Comparison of ENCODE assay signal across 25 cellular contexts in genomic region chr22:27391092-27391770, GRCh38.
DNase-seq lines count a peak whose midpoint lies in the region; ATAC-seq, FAIRE-seq and TF ChIP-seq lines count a peak whose summit lies in the region.
"Had no signal": no experiment of that assay in that cellular context is flagged by ENCODE, and none has a peak within 500 bp of the region (broad histone marks: within the 10 kb centered on the region; RNA-seq: fewer than 3 reads in every experiment).

No MANE protein-coding gene starts in this region.

- no peaks in the 10 kb centered on the region for H3K36me3 ChIP-seq in GM23338 (ENCODE audit: insufficient read depth)
- H3K36me3 ChIP-seq in endodermal cell (ENCODE audit: control insufficient read depth, insufficient read depth, low read length): no peaks in the 10 kb centered on the region
- H3K36me3 ChIP-seq in stomach: no peaks in the 10 kb centered on the region
- H3K36me3 ChIP-seq in small intestine (ENCODE audit: control insufficient read depth in 2 of 2, insufficient read depth in 2 of 2, low read length in 2 of 2): no peaks in the 10 kb centered on the region

- H3K27ac ChIP-seq in GM23338 (ENCODE audit: low read depth): no peak overlapping the region
- no peak overlapping the region for H3K27ac ChIP-seq in endodermal cell (ENCODE audit: low read depth, low read length)
- no peak overlapping the region for H3K27ac ChIP-seq in stomach
- H3K27ac ChIP-seq in small intestine (ENCODE audit: low read depth in 1 of 2, low read length in 1 of 2): no peak overlapping the region
- H3K27ac ChIP-seq: A549, C4-2B had no signal

- H3F3A ChIP-seq in GM23338 (replicated peaks; ENCODE audit: low read depth): no peaks in the 10 kb centered on the region

- no peak overlapping the region for H3K27ac Mint-ChIP-seq in GM23338
- H3K27ac Mint-ChIP-seq in endodermal cell: no peak overlapping the region
- H3K27ac Mint-ChIP-seq: activated CD4-positive, alpha-beta T cell treated with anti-CD3 and anti-CD28 coated beads, Interleukin-2, amount 10 ng/mL, durations not matched to agents 7 days and 5 days had no signal

- peak; percentile 43 for DNase-seq in GM23338 (ENCODE audit: low spot score)
- peak; percentile 70 for DNase-seq in endodermal cell
- DNase-seq in islet precursor cell: peak; percentile 75
- peak; percentile 86 for DNase-seq in posterior vena cava (ENCODE audit: low spot score)
- DNase-seq in GF-D8 (lab: John Stamatoyannopoulos, UW): no peak
- no peak for DNase-seq in stomach
- no peak for DNase-seq in small intestine
- DNase-seq: activated CD4-positive, alpha-beta T cell treated with anti-CD3 and anti-CD28 coated beads, Interleukin-2, amount 10 ng/mL, durations not matched to agents 7 days and 5 days; activated CD8-positive, alpha-beta memory T cell treated with anti-CD3 and anti-CD28 coated beads, Interleukin-2, amount 50 U/mL, for 4 hours; activated effector memory CD4-positive, alpha-beta T cell treated with anti-CD3 and anti-CD28 coated beads, Interleukin-2, amount 50 U/mL, for 16 hours; anterior cingulate cortex; cortex of kidney; DMS 273 treated with DMSO at 0.1 percent for 48 hours; hypothalamus; mucosa of descending colon; NCI-H1694 treated with DMSO at 0.1 percent for 48 hours; NCI-H226; NCI-H82; PC-3; stimulated activated CD4-positive, alpha-beta T cell treated with anti-CD3 and anti-CD28 coated beads, Interleukin-2, amount 100 ng/mL, for 24 hours; stimulated activated naive CD8-positive, alpha-beta T cell treated with anti-CD3 and anti-CD28 coated beads, Interleukin-15, Interleukin-2, amounts not matched to agents 100 U/mL and 50 U/mL, for 24 hours had no signal

- no peak for TF ChIP-seq EP300 in stomach (IDR thresholded peaks at IDR 0.05)

- H3K36me3 Mint-ChIP-seq in GM23338 (ENCODE audit: low read depth) (no peaks in the 10 kb centered on the region), endodermal cell (ENCODE audit: low read depth) (no peaks in the 10 kb centered on the region)

- H4K20me1 ChIP-seq in GM23338 (replicated peaks; ENCODE audit: insufficient read depth): no peaks in the 10 kb centered on the region

- no peak overlapping the region for H2AFZ ChIP-seq in GM23338

- TF ChIP-seq CTCF in GM23338 (conservative IDR thresholded peaks at IDR 0.05; ENCODE audit: low read depth in 2 of 2) (no peak), endodermal cell (conservative IDR thresholded peaks at IDR 0.05) (no peak), stomach (IDR thresholded peaks at IDR 0.05) (no peak)

- H3K9me3 ChIP-seq in endodermal cell (ENCODE audit: control insufficient read depth, low read length): no peaks in the 10 kb centered on the region
- no peaks in the 10 kb centered on the region for H3K9me3 ChIP-seq in stomach
- no peaks in the 10 kb centered on the region for H3K9me3 ChIP-seq in small intestine (ENCODE audit: control insufficient read depth, low read depth)
- H3K9me3 ChIP-seq: A549, mucosa of descending colon had no signal

- no peak overlapping the region for H3K9ac ChIP-seq in endodermal cell (ENCODE audit: extremely low read depth, low read length, poor library complexity, severe bottlenecking)

- H3K4me3 ChIP-seq in GM23338 (no peak overlapping the region), endodermal cell (ENCODE audit: low read length) (no peak overlapping the region), stomach (no peak overlapping the region), small intestine (ENCODE audit: low read depth in 1 of 2, low read length in 2 of 2) (no peak overlapping the region)
- H3K4me3 ChIP-seq: A549, K562, mucosa of descending colon had no signal

- no peaks in the 10 kb centered on the region for H3K27me3 ChIP-seq in GM23338 (ENCODE audit: insufficient read depth)
- H3K27me3 ChIP-seq in endodermal cell (ENCODE audit: control insufficient read depth, insufficient read depth, low read length, poor library complexity, severe bottlenecking): no peaks in the 10 kb centered on the region
- H3K27me3 ChIP-seq in stomach: peaks cover 0 to 13% (median 1%) of the 10 kb centered on the region in 3 donors
- no peaks in the 10 kb centered on the region for H3K27me3 ChIP-seq in small intestine (ENCODE audit: control insufficient read depth in 2 of 2, insufficient read depth in 2 of 2, low read length in 2 of 2)

- peaks cover 7% of the 10 kb centered on the region for H3K27me3 Mint-ChIP-seq in GM23338 (ENCODE audit: insufficient read depth, low read depth, poor library complexity)
- peaks cover 18% of the 10 kb centered on the region for H3K27me3 Mint-ChIP-seq in endodermal cell (ENCODE audit: insufficient read depth)

- intact Hi-C loops in posterior vena cava (cut with DNase I): loop anchor here in 1 of 2 donors (5.0 kb wide), 1 partner anchor 601 kb away; no protein-coding TSS in a partner anchor
- intact Hi-C loops in stomach (cut with DNase I; ENCODE audit: low total_unique reads): no loop called here

- no peaks in the 10 kb centered on the region for H3K79me2 ChIP-seq in GM23338 (replicated peaks; ENCODE audit: insufficient read depth)

- ATAC-seq in GM23338 (peak; percentile 84), HG03159 (IDR thresholded peaks at IDR 0.05; ENCODE audit: unreplicated experiment) (no peak)
- ATAC-seq: A549; K562; mucosa of descending colon; PC-3; stimulated activated naive CD8-positive, alpha-beta T cell treated with anti-CD3 and anti-CD28 coated beads, Interleukin-15, Interleukin-2, amounts not matched to agents 100 U/mL and 50 U/mL, for 24 hours had no signal

- no peak for FAIRE-seq in small intestine (lab: Jason Lieb, UNC)
- FAIRE-seq: A549, K562 had no signal

- no peak overlapping the region for H3K4me2 ChIP-seq in GM23338
- H3K4me2 ChIP-seq: A549 had no signal

- H3K9me3 Mint-ChIP-seq in GM23338 (no peaks in the 10 kb centered on the region; the same call in 2 of the 3 replicates), endodermal cell (no peaks in the 10 kb centered on the region)
- H3K9me3 Mint-ChIP-seq: activated CD4-positive, alpha-beta T cell treated with anti-CD3 and anti-CD28 coated beads, Interleukin-2, amount 10 ng/mL, durations not matched to agents 7 days and 5 days had no signal

- TF ChIP-seq POLR2A in stomach (IDR thresholded peaks at IDR 0.05): no peak

- 0 out of 2 replicates have a peak, but pooled peaks cover 10% of the 10 kb centered on the region for H3K9me2 ChIP-seq in GM23338 (ENCODE audit: insufficient read depth)

- H3K4me3 Mint-ChIP-seq in GM23338: no peak overlapping the region
- H3K4me3 Mint-ChIP-seq in endodermal cell: no peak overlapping the region
- H3K4me3 Mint-ChIP-seq: activated CD4-positive, alpha-beta T cell treated with anti-CD3 and anti-CD28 coated beads, Interleukin-2, amount 10 ng/mL, durations not matched to agents 7 days and 5 days had no signal

- 67 to 71% methylated on average over 3 to 6 of the region's 7 CpGs for WGBS in endodermal cell (ENCODE audit: insufficient coverage in 1 of 2, insufficient read length in 1 of 2), 2 experiments
- 26 to 42% (median 35%) methylated on average over 7 of the region's 7 CpGs for WGBS in stomach, 5 donors
- 36 to 49% (median 46%) methylated on average over 6 to 7 of the region's 7 CpGs for WGBS in small intestine, 3 donors

- H3K4me1 ChIP-seq in GM23338 (ENCODE audit: insufficient read depth): no peaks in the 10 kb centered on the region
- H3K4me1 ChIP-seq in endodermal cell (ENCODE audit: control insufficient read depth, insufficient read depth, low read length): no peaks in the 10 kb centered on the region
- H3K4me1 ChIP-seq in stomach: peaks cover 0 to 10% (median 3%) of the 10 kb centered on the region in 4 donors
- no peaks in the 10 kb centered on the region for H3K4me1 ChIP-seq in small intestine (ENCODE audit: control insufficient read depth in 2 of 2, insufficient read depth in 1 of 2, low read depth in 1 of 2, low read length in 1 of 2)

- H3K4me1 Mint-ChIP-seq in GM23338 (peaks cover 10% of the 10 kb centered on the region), endodermal cell (peaks cover 7% of the 10 kb centered on the region)
- H3K4me1 Mint-ChIP-seq: activated CD4-positive, alpha-beta T cell treated with anti-CD3 and anti-CD28 coated beads, Interleukin-2, amount 10 ng/mL, durations not matched to agents 7 days and 5 days had no signal

TF ChIP-seq in GM23338, 12 proteins besides CTCF, POLR2A, EP300 and RAD21 (continues in another document):
- TF ChIP-seq, protein P1, sequence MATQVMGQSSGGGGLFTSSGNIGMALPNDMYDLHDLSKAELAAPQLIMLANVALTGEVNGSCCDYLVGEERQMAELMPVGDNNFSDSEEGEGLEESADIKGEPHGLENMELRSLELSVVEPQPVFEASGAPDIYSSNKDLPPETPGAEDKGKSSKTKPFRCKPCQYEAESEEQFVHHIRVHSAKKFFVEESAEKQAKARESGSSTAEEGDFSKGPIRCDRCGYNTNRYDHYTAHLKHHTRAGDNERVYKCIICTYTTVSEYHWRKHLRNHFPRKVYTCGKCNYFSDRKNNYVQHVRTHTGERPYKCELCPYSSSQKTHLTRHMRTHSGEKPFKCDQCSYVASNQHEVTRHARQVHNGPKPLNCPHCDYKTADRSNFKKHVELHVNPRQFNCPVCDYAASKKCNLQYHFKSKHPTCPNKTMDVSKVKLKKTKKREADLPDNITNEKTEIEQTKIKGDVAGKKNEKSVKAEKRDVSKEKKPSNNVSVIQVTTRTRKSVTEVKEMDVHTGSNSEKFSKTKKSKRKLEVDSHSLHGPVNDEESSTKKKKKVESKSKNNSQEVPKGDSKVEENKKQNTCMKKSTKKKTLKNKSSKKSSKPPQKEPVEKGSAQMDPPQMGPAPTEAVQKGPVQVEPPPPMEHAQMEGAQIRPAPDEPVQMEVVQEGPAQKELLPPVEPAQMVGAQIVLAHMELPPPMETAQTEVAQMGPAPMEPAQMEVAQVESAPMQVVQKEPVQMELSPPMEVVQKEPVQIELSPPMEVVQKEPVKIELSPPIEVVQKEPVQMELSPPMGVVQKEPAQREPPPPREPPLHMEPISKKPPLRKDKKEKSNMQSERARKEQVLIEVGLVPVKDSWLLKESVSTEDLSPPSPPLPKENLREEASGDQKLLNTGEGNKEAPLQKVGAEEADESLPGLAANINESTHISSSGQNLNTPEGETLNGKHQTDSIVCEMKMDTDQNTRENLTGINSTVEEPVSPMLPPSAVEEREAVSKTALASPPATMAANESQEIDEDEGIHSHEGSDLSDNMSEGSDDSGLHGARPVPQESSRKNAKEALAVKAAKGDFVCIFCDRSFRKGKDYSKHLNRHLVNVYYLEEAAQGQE (IDR thresholded peaks at IDR 0.05; ENCODE audit: unreplicated experiment): no peak
- TF ChIP-seq ZNF331 (CRISPR knock-in tag; IDR thresholded peaks at IDR 0.05; ENCODE audit: low read depth) (no peak), NANOG (IDR thresholded peaks at IDR 0.05; ENCODE audit: borderline replicate concordance) (no peak), ETS1 (IDR thresholded peaks at IDR 0.05) (no peak)

Comparison
In these comparisons a context has a peak if more than half of its experiments do, and no peak if none do; other contexts are left out.
1. DNase-seq: peak in GM23338 (single experiment), endodermal cell (single experiment), islet precursor cell (single experiment) and posterior vena cava (single experiment); none in GF-D8 (single experiment), stomach (single experiment) and small intestine (single experiment).